Comparison of ENCODE assay signal across 24 cellular contexts in genomic region chr13:44299142-44299541, GRCh38.
"Had no signal": no experiment of that assay in that cellular context is flagged by ENCODE, and none has a peak within 500 bp of the region (broad histone marks: within the 10 kb centered on the region; RNA-seq: fewer than 3 reads in every experiment).

No MANE protein-coding gene starts in this region.

- H3K36me3 ChIP-seq: adrenal gland, esophagus muscularis mucosa, left lung, lower lobe of right lung, tibial nerve had no signal

- H3K4me3 Mint-ChIP-seq: activated CD4-positive, alpha-beta T cell treated with anti-CD3 and anti-CD28 coated beads for 36 hours; activated naive CD8-positive, alpha-beta T cell treated with anti-CD3 and anti-CD28 coated beads for 36 hours; activated T-cell treated with anti-CD3 and anti-CD28 coated beads, Interleukin-2, amount 50 U/mL, for 72 hours; dendritic cell treated with granulocyte-macrophage colony-stimulating factor and Interleukin-4, amounts not matched to agents 40 ng/mL and 50 ng/mL, for 4 days; natural killer cell; T-helper 2 cell treated with Interferon-gamma antibody and Interleukin-4, amounts not matched to agents 5 μg/mL and 100 μg/mL, for 36 hours had no signal

- H3K9me3 ChIP-seq: adrenal gland, esophagus muscularis mucosa, left lung, lower lobe of right lung, tibial nerve had no signal

- H3K9me3 Mint-ChIP-seq: activated naive CD8-positive, alpha-beta T cell treated with anti-CD3 and anti-CD28 coated beads for 36 hours; natural killer cell; T-helper 2 cell treated with Interferon-gamma antibody and Interleukin-4, amounts not matched to agents 5 μg/mL and 100 μg/mL, for 36 hours had no signal

- H3K27me3 ChIP-seq: adrenal gland, esophagus muscularis mucosa, left lung, tibial nerve had no signal

- DNase-seq: activated CD4-positive, alpha-beta T cell treated with anti-CD3 and anti-CD28 coated beads for 36 hours; activated CD4-positive, alpha-beta T cell treated with anti-CD3 and anti-CD28 coated beads, Interleukin-2, amount 50 U/mL, for 4 hours; activated CD4-positive, CD25-positive, alpha-beta regulatory T cell; activated naive CD4-positive, alpha-beta T cell; activated naive CD8-positive, alpha-beta T cell treated with anti-CD3 and anti-CD28 coated beads for 36 hours; activated T-cell treated with anti-CD3 and anti-CD28 coated beads for 4 hours; activated T-cell treated with anti-CD3 and anti-CD28 coated beads, Interleukin-2, amount 50 U/mL, for 72 hours; adrenal gland; central memory CD4-positive, alpha-beta T cell; effector CD4-positive, alpha-beta T cell; kidney glomerular epithelial cell; left lung; lower lobe of right lung; mesenchymal stem cell; natural killer cell; posterior cingulate gyrus; right cardiac atrium; stimulated activated CD4-positive, alpha-beta T cell treated with anti-CD3 and anti-CD28 coated beads, Interleukin-15, amount 100 ng/mL, for 24 hours; stimulated activated CD4-positive, alpha-beta T cell treated with anti-CD3 and anti-CD28 coated beads, Interleukin-2, amount 100 ng/mL, for 24 hours; stimulated activated naive CD4-positive, alpha-beta T cell treated with Interleukin-2 at 50 U/mL for 16 hours had no signal

- H3K27ac ChIP-seq: adrenal gland, esophagus muscularis mucosa, left lung, lower lobe of right lung, tibial nerve had no signal

- H3K27ac Mint-ChIP-seq: activated CD4-positive, alpha-beta T cell treated with anti-CD3 and anti-CD28 coated beads for 36 hours; activated naive CD8-positive, alpha-beta T cell treated with anti-CD3 and anti-CD28 coated beads for 36 hours; activated T-cell treated with anti-CD3 and anti-CD28 coated beads, Interleukin-2, amount 50 U/mL, for 72 hours; dendritic cell treated with granulocyte-macrophage colony-stimulating factor and Interleukin-4, amounts not matched to agents 40 ng/mL and 50 ng/mL, for 4 days; natural killer cell; T-helper 2 cell treated with Interferon-gamma antibody and Interleukin-4, amounts not matched to agents 5 μg/mL and 100 μg/mL, for 36 hours had no signal

- H3K27me3 Mint-ChIP-seq: activated naive CD8-positive, alpha-beta T cell treated with anti-CD3 and anti-CD28 coated beads for 36 hours had no signal

- H3K36me3 Mint-ChIP-seq: activated naive CD8-positive, alpha-beta T cell treated with anti-CD3 and anti-CD28 coated beads for 36 hours; natural killer cell had no signal

- H3K4me3 ChIP-seq: adrenal gland, esophagus muscularis mucosa, left lung, lower lobe of right lung, tibial nerve had no signal

- ATAC-seq: activated CD4-positive, alpha-beta T cell treated with anti-CD3 and anti-CD28 coated beads for 36 hours; activated T-cell treated with anti-CD3 and anti-CD28 coated beads, Interleukin-2, amount 50 U/mL, for 72 hours; left lung; lower lobe of right lung; natural killer cell; right cardiac atrium had no signal
